Comparison of ENCODE assay signal across 8 cellular contexts in genomic region chr2:47521666-47522285, GRCh38.
DNase-seq lines count a peak whose midpoint lies in the region; ATAC-seq and TF ChIP-seq lines count a peak whose summit lies in the region.

No MANE protein-coding gene starts in this region.

- H3K27me3 Mint-ChIP-seq in stimulated activated naive CD8-positive, alpha-beta T cell treated with anti-CD3 and anti-CD28 coated beads, Interleukin-15, amount 100 ng/mL, for 72 hours: no peaks in the 10 kb centered on the region

- H3K27ac ChIP-seq in OCI-LY3 (ENCODE audit: low read length): no peak overlapping the region

- H3K4me3 ChIP-seq in OCI-LY3 (ENCODE audit: low read length) (peak overlapping the region; percentile 86), endocrine pancreas (ENCODE audit: control insufficient read depth, insufficient read depth, low read length) (no peak overlapping the region)

- ATAC-seq in stimulated activated naive CD8-positive, alpha-beta T cell treated with anti-CD3 and anti-CD28 coated beads, Interleukin-15, amount 100 ng/mL, for 72 hours: no peak
- ATAC-seq in GM19455 (IDR thresholded peaks at IDR 0.05; ENCODE audit: unreplicated experiment) (no peak), GM21526 (IDR thresholded peaks at IDR 0.05; ENCODE audit: low FRiP score, unreplicated experiment) (no peak)

- H3K27ac Mint-ChIP-seq in stimulated activated naive CD8-positive, alpha-beta T cell treated with anti-CD3 and anti-CD28 coated beads, Interleukin-15, amount 100 ng/mL, for 72 hours: peak overlapping the region in 1 of 2 donors; percentile 97

- H3K4me1 Mint-ChIP-seq in stimulated activated naive CD8-positive, alpha-beta T cell treated with anti-CD3 and anti-CD28 coated beads, Interleukin-15, amount 100 ng/mL, for 72 hours: peaks cover 27% of the 10 kb centered on the region

- H3K36me3 ChIP-seq in OCI-LY3 (replicated peaks; ENCODE audit: low read depth, low read length): no peaks in the 10 kb centered on the region
- H3K36me3 ChIP-seq in endocrine pancreas (ENCODE audit: control insufficient read depth, insufficient read depth, low read length): no peaks in the 10 kb centered on the region

- H4K20me1 ChIP-seq in OCI-LY3 (ENCODE audit: insufficient read depth, low read length): no peaks in the 10 kb centered on the region

- H3K27me3 ChIP-seq in OCI-LY3 (ENCODE audit: low read depth, low read length) (no peaks in the 10 kb centered on the region), endocrine pancreas (ENCODE audit: control insufficient read depth, insufficient read depth, low read length) (no peaks in the 10 kb centered on the region)

- peak; percentile 30 for DNase-seq in NCI-H2171 treated with DMSO at 0.1 percent for 48 hours (lab: John Stamatoyannopoulos, UW)
- no peak for DNase-seq in NCI-H2171 (lab: John Stamatoyannopoulos, UW)
- DNase-seq in stimulated activated naive CD8-positive, alpha-beta T cell treated with anti-CD3 and anti-CD28 coated beads, Interleukin-15, amount 100 ng/mL, for 72 hours: peak in 1 of 2 donors; percentile 3
- DNase-seq in GDM1 (lab: John Stamatoyannopoulos, UW): no peak

- no peaks in the 10 kb centered on the region for H3K9me3 ChIP-seq in OCI-LY3 (ENCODE audit: insufficient read depth, low read length)
- H3K9me3 ChIP-seq in endocrine pancreas (ENCODE audit: control insufficient read depth, low read length): no peaks in the 10 kb centered on the region

- H3K9ac ChIP-seq in OCI-LY3 (ENCODE audit: low read length): no peak overlapping the region; the same call in 1 of the 2 replicates
- H3K9ac ChIP-seq in endocrine pancreas (ENCODE audit: control insufficient read depth, insufficient read depth, low read length): peak overlapping the region; percentile 13

- no peak for TF ChIP-seq CTCF in OCI-LY3 (IDR thresholded peaks at IDR 0.05; ENCODE audit: low read depth, low read length)

- H3K4me1 ChIP-seq in OCI-LY3 (ENCODE audit: low read length) (peaks cover 11% of the 10 kb centered on the region), endocrine pancreas (ENCODE audit: control insufficient read depth, insufficient read depth, low read length) (no peaks in the 10 kb centered on the region)

- H3K4me2 ChIP-seq in OCI-LY3 (ENCODE audit: low read length): peak overlapping the region; percentile 93

- H3K4me3 Mint-ChIP-seq in stimulated activated naive CD8-positive, alpha-beta T cell treated with anti-CD3 and anti-CD28 coated beads, Interleukin-15, amount 100 ng/mL, for 72 hours: peak overlapping the region; percentile 93 to 97

- H3K9me3 Mint-ChIP-seq in stimulated activated naive CD8-positive, alpha-beta T cell treated with anti-CD3 and anti-CD28 coated beads, Interleukin-15, amount 100 ng/mL, for 72 hours: no peaks in the 10 kb centered on the region

- H2AFZ ChIP-seq in OCI-LY3 (ENCODE audit: low read depth, low read length): 0 out of 2 replicates have a peak overlapping the region, but pooled peaks have one; percentile 57

- no peaks in the 10 kb centered on the region for H3K79me2 ChIP-seq in OCI-LY3 (ENCODE audit: low read length)
